10 cellular contexts compared by ENCODE assay signal in genomic region chr1:160575112-160575664, GRCh38. TPM values are rescaled to one million over a fixed set of nuclear protein-coding genes. Genes with fewer than 3 reads are reported as not detected.
DNase-seq lines count a peak whose midpoint lies in the region; ATAC-seq lines count a peak whose summit lies in the region.
"Had no signal": no experiment of that assay in that cellular context is flagged by ENCODE, and none has a peak within 500 bp of the region (broad histone marks: within the 10 kb centered on the region; RNA-seq: fewer than 3 reads in every experiment).

No MANE protein-coding gene starts in this region.

- ATAC-seq in HG02610 (IDR thresholded peaks at IDR 0.05; ENCODE audit: unreplicated experiment) (peak; percentile 36), HG02973 (IDR thresholded peaks at IDR 0.05; ENCODE audit: unreplicated experiment) (no peak)
- ATAC-seq in stimulated activated effector memory CD8-positive, alpha-beta T cell treated with anti-CD3 and anti-CD28 coated beads, Interleukin-12 subunit alpha, Interleukin-12 subunit beta, amount 100 ng/mL, for 72 hours, result peak; percentile 72

- H3K4me3 Mint-ChIP-seq in stimulated activated effector memory CD8-positive, alpha-beta T cell treated with anti-CD3 and anti-CD28 coated beads, Interleukin-12 subunit alpha, Interleukin-12 subunit beta, amount 100 ng/mL, for 72 hours, result peak overlapping the region; percentile 68
- H3K4me3 Mint-ChIP-seq: nephron progenitor cell had no signal

- H3K27ac Mint-ChIP-seq in stimulated activated effector memory CD8-positive, alpha-beta T cell treated with anti-CD3 and anti-CD28 coated beads, Interleukin-12 subunit alpha, Interleukin-12 subunit beta, amount 100 ng/mL, for 72 hours, result peak overlapping the region; percentile 89
- H3K27ac Mint-ChIP-seq: nephron progenitor cell had no signal

- H3K4me1 Mint-ChIP-seq in stimulated activated effector memory CD8-positive, alpha-beta T cell treated with anti-CD3 and anti-CD28 coated beads, Interleukin-12 subunit alpha, Interleukin-12 subunit beta, amount 100 ng/mL, for 72 hours, result peaks cover 76% of the 10 kb centered on the region
- H3K4me1 Mint-ChIP-seq: nephron progenitor cell had no signal

- H3K9me3 Mint-ChIP-seq in stimulated activated effector memory CD8-positive, alpha-beta T cell treated with anti-CD3 and anti-CD28 coated beads, Interleukin-12 subunit alpha, Interleukin-12 subunit beta, amount 100 ng/mL, for 72 hours, result peaks cover 4% of the 10 kb centered on the region
- H3K9me3 Mint-ChIP-seq: nephron progenitor cell had no signal

- DNase-seq in SKM-1 treated with dmso at 0.1 percent for 144 hours (lab: John Stamatoyannopoulos, UW; ENCODE audit: unreplicated experiment), result peak; percentile 87
- DNase-seq in globus pallidus (ENCODE audit: low spot score), result peak; percentile 67
- no peak for DNase-seq in stimulated activated effector memory CD8-positive, alpha-beta T cell treated with anti-CD3 and anti-CD28 coated beads, Interleukin-12 subunit alpha, Interleukin-12 subunit beta, amount 100 ng/mL, for 72 hours (ENCODE audit: low spot score in 2 of 2)
- DNase-seq in dermis blood vessel endothelial cell, result no peak
- no peak for DNase-seq in DMS53 treated with DMSO at 0.1 percent for 48 hours (lab: John Stamatoyannopoulos, UW; ENCODE audit: unreplicated experiment)
- no peak for DNase-seq in NCI-H1417 treated with DMSO at 0.1 percent for 48 hours (lab: John Stamatoyannopoulos, UW)
- DNase-seq: NCI-H524, nephron progenitor cell had no signal

- H3K36me3 Mint-ChIP-seq in stimulated activated effector memory CD8-positive, alpha-beta T cell treated with anti-CD3 and anti-CD28 coated beads, Interleukin-12 subunit alpha, Interleukin-12 subunit beta, amount 100 ng/mL, for 72 hours, result peaks cover 6% of the 10 kb centered on the region

RNA-seq across cellular contexts. Expression of gene CD84, which starts 4.1 kb away (rescaled TPM):
- total RNA-seq in dermis blood vessel endothelial cell, result not detected in 2 replicates

RNA-seq across cellular contexts. Expression of gene SLAMF6, which starts 52.1 kb away (rescaled TPM):
- total RNA-seq in dermis blood vessel endothelial cell, result not detected in 2 replicates

Comparison
In these comparisons a context has a peak if more than half of its experiments do, and no peak if none do; other contexts are left out.
1. DNase-seq: peak in SKM-1 treated with dmso at 0.1 percent for 144 hours (single experiment) and globus pallidus (single experiment); none in stimulated activated effector memory CD8-positive, alpha-beta T cell treated with anti-CD3 and anti-CD28 coated beads, Interleukin-12 subunit alpha, Interleukin-12 subunit beta, amount 100 ng/mL, for 72 hours (0 of 2), dermis blood vessel endothelial cell (single experiment), DMS53 treated with DMSO at 0.1 percent for 48 hours (single experiment) and NCI-H1417 treated with DMSO at 0.1 percent for 48 hours (single experiment).